Comparison of ENCODE assay signal across 8 cellular contexts in the genomic region with DNA sequence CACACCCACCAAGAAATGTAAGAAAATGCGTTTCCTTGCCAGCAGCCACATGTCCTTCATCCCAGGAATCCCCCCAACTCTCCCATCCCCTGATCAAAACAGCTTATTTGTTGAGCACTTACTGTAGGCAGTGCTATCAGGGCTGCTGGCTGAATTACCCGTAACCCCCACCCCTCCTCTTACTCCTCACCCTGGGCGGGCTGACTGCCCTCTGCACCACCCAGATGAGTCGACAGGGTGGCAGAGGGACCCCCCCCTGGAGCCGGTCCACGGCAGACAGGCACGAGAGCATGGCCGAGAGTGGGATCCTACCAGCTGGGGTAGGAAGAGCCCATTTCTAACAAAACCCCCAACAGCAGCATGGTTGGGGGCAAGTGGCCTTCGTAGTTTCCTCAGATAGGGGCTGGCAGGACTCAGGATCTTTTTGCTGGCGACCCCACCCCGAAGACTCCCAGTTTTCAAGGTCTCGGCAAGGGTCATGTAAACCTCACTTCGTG. TPM values are rescaled to one million over a fixed set of nuclear protein-coding genes. Genes with fewer than 3 reads are reported as not detected.
DNase-seq lines count a peak whose midpoint lies in the region; ATAC-seq and FAIRE-seq lines count a peak whose summit lies in the region.

No MANE protein-coding gene starts in this region.

- H3K36me3 Mint-ChIP-seq in activated T-helper 1 cell treated with anti-CD3 and anti-CD28 coated beads, Interleukin-12 subunit alpha, Interleukin-12 subunit beta, Interleukin-2, Interleukin-4 antibody, amounts not matched to agents 30 ng/mL and 10 ng/mL and 1 ng/mL, durations not matched to agents 14 hours and 24 hours and 36 hours (ENCODE audit: low read depth): peaks cover 32% of the 10 kb centered on the region

- 1 to 2% (median 1%) methylated on average over 13 of the region's 13 CpGs for WGBS in small intestine, 3 donors

- H3K27ac Mint-ChIP-seq in activated T-helper 1 cell treated with anti-CD3 and anti-CD28 coated beads, Interleukin-12 subunit alpha, Interleukin-12 subunit beta, Interleukin-2, Interleukin-4 antibody, amounts not matched to agents 30 ng/mL and 10 ng/mL and 1 ng/mL, durations not matched to agents 14 hours and 24 hours and 36 hours: peak overlapping the region; percentile 91

- H3K4me3 ChIP-seq in BLaER1 treated with 17β-estradiol and CSF1 and Interleukin-3, amounts not matched to agents 10 nM and 100 nM: peak overlapping the region in 8 of 10 experiments; percentile 14 to 93 (median 82); a peak in 10 of 20 replicates
- H3K4me3 ChIP-seq in small intestine (ENCODE audit: low read depth in 1 of 2, low read length in 2 of 2): peak overlapping the region in 1 of 2 donors; percentile 1

- H3K9ac ChIP-seq in BLaER1 treated with 17β-estradiol and CSF1 and Interleukin-3, amounts not matched to agents 10 nM and 100 nM: peak overlapping the region; percentile 61 to 100 (median 81); a peak in 20 of 22 replicates

- no peaks in the 10 kb centered on the region for H3K27me3 ChIP-seq in BLaER1 treated with 17β-estradiol and CSF1 and Interleukin-3, amounts not matched to agents 10 nM and 100 nM
- no peaks in the 10 kb centered on the region for H3K27me3 ChIP-seq in small intestine (ENCODE audit: control insufficient read depth in 2 of 2, insufficient read depth in 2 of 2, low read length in 2 of 2)

- peak overlapping the region; percentile 18 to 99 (median 83); a peak in 21 of 22 replicates for H3K27ac ChIP-seq in BLaER1 treated with 17β-estradiol and CSF1 and Interleukin-3, amounts not matched to agents 10 nM and 100 nM
- H3K27ac ChIP-seq in small intestine (ENCODE audit: low read depth in 1 of 2, low read length in 1 of 2): peak overlapping the region; percentile 69 to 89

- peak overlapping the region; percentile 96 for H3K4me3 Mint-ChIP-seq in activated T-helper 1 cell treated with anti-CD3 and anti-CD28 coated beads, Interleukin-12 subunit alpha, Interleukin-12 subunit beta, Interleukin-2, Interleukin-4 antibody, amounts not matched to agents 30 ng/mL and 10 ng/mL and 1 ng/mL, durations not matched to agents 14 hours and 24 hours and 36 hours

- no peaks in the 10 kb centered on the region for H3K9me3 Mint-ChIP-seq in activated T-helper 1 cell treated with anti-CD3 and anti-CD28 coated beads, Interleukin-12 subunit alpha, Interleukin-12 subunit beta, Interleukin-2, Interleukin-4 antibody, amounts not matched to agents 30 ng/mL and 10 ng/mL and 1 ng/mL, durations not matched to agents 14 hours and 24 hours and 36 hours

- H3K27me3 Mint-ChIP-seq in activated T-helper 1 cell treated with anti-CD3 and anti-CD28 coated beads, Interleukin-12 subunit alpha, Interleukin-12 subunit beta, Interleukin-2, Interleukin-4 antibody, amounts not matched to agents 30 ng/mL and 10 ng/mL and 1 ng/mL, durations not matched to agents 14 hours and 24 hours and 36 hours (ENCODE audit: insufficient read depth): peaks cover 2% of the 10 kb centered on the region

- peaks cover 38 to 64% (median 50%) of the 10 kb centered on the region in 11 experiments for H4K20me1 ChIP-seq in BLaER1 treated with 17β-estradiol and CSF1 and Interleukin-3, amounts not matched to agents 10 nM and 100 nM

- H3K4me1 ChIP-seq in BLaER1 treated with 17β-estradiol and CSF1 and Interleukin-3, amounts not matched to agents 10 nM and 100 nM: peaks cover 80 to 98% (median 88%) of the 10 kb centered on the region in 10 experiments
- peaks cover 2 to 9% of the 10 kb centered on the region in 2 donors for H3K4me1 ChIP-seq in small intestine (ENCODE audit: control insufficient read depth in 2 of 2, insufficient read depth in 1 of 2, low read depth in 1 of 2, low read length in 1 of 2)

- ATAC-seq in HG02852 (IDR thresholded peaks at IDR 0.05; ENCODE audit: unreplicated experiment) (peak; percentile 1), left cardiac atrium (peak; percentile 1 to 4), GM21529 (IDR thresholded peaks at IDR 0.05; ENCODE audit: unreplicated experiment) (no peak), HG02840 (IDR thresholded peaks at IDR 0.05; ENCODE audit: low FRiP score, unreplicated experiment) (no peak)

- H3K4me1 Mint-ChIP-seq in activated T-helper 1 cell treated with anti-CD3 and anti-CD28 coated beads, Interleukin-12 subunit alpha, Interleukin-12 subunit beta, Interleukin-2, Interleukin-4 antibody, amounts not matched to agents 30 ng/mL and 10 ng/mL and 1 ng/mL, durations not matched to agents 14 hours and 24 hours and 36 hours (ENCODE audit: low read depth): peaks cover 60% of the 10 kb centered on the region

- no peaks in the 10 kb centered on the region for H3K9me3 ChIP-seq in BLaER1 treated with 17β-estradiol and CSF1 and Interleukin-3, amounts not matched to agents 10 nM and 100 nM (replicated peaks in 1 of 11)
- no peaks in the 10 kb centered on the region for H3K9me3 ChIP-seq in small intestine (ENCODE audit: control insufficient read depth, low read depth)

- DNase-seq in activated T-helper 1 cell treated with anti-CD3 and anti-CD28 coated beads, Interleukin-12 subunit alpha, Interleukin-12 subunit beta, Interleukin-2, Interleukin-4 antibody, amounts not matched to agents 30 ng/mL and 10 ng/mL and 1 ng/mL, durations not matched to agents 14 hours and 24 hours and 36 hours (ENCODE audit: low spot score): no peak
- DNase-seq in left cardiac atrium (no peak), small intestine (no peak), hepatic stellate cell (ENCODE audit: low spot score) (no peak)

- intact Hi-C loops in activated T-helper 1 cell treated with anti-CD3 and anti-CD28 coated beads, Interleukin-12 subunit alpha, Interleukin-12 subunit beta, Interleukin-2, Interleukin-4 antibody, amounts not matched to agents 30 ng/mL and 10 ng/mL and 1 ng/mL, durations not matched to agents 14 hours and 24 hours and 36 hours (cut with micrococcal nuclease): loop anchor here (1.0 to 5.0 kb wide), 14 partner anchors 9 to 442 kb away; partner anchors contain the start of genes ANAPC5, DIABLO, PSMD9 and TMEM120B
- intact Hi-C loops in left cardiac atrium (cut with DNase I): loop anchor here (1.0 to 5.0 kb wide), 3 partner anchors 18 to 97 kb away; partner anchors contain the start of gene PSMD9 (in 1 of the 2)

- FAIRE-seq in small intestine (lab: Jason Lieb, UNC): no peak

- peak overlapping the region; percentile 82 to 100 (median 95) for H3K4me2 ChIP-seq in BLaER1 treated with 17β-estradiol and CSF1 and Interleukin-3, amounts not matched to agents 10 nM and 100 nM

- H3K36me3 ChIP-seq in BLaER1 treated with 17β-estradiol and CSF1 and Interleukin-3, amounts not matched to agents 10 nM and 100 nM: peaks cover 12 to 42% (median 35%) of the 10 kb centered on the region in 11 experiments; a peak in 18 of 22 replicates
- peaks cover 2% of the 10 kb centered on the region in 2 donors for H3K36me3 ChIP-seq in small intestine (ENCODE audit: control insufficient read depth in 2 of 2, insufficient read depth in 2 of 2, low read length in 2 of 2)

RNA-seq across cellular contexts. Expression of gene RHOF, which starts 1.1 kb away (rescaled TPM):
- total RNA-seq in activated T-helper 1 cell treated with anti-CD3 and anti-CD28 coated beads, Interleukin-12 subunit alpha, Interleukin-12 subunit beta, Interleukin-2, Interleukin-4 antibody, amounts not matched to agents 30 ng/mL and 10 ng/mL and 1 ng/mL, durations not matched to agents 14 hours and 24 hours and 36 hours: 111 and 112 TPM in 2 replicates
- 10 to 100 TPM; 14.7 to 25.1 TPM for total RNA-seq in left cardiac atrium
- polyA plus RNA-seq in small intestine: 10 to 100 TPM; 13.3 to 75.9 (median 44.5) TPM

RNA-seq across cellular contexts. Expression of gene SETD1B, which starts 9.2 kb away (rescaled TPM):
- total RNA-seq in activated T-helper 1 cell treated with anti-CD3 and anti-CD28 coated beads, Interleukin-12 subunit alpha, Interleukin-12 subunit beta, Interleukin-2, Interleukin-4 antibody, amounts not matched to agents 30 ng/mL and 10 ng/mL and 1 ng/mL, durations not matched to agents 14 hours and 24 hours and 36 hours: 32.0 and 33.0 TPM in 2 replicates
- 10 to 100 TPM in 1 of 2 donors, 1 to 10 TPM in 1; 9.3 to 11.9 TPM for total RNA-seq in left cardiac atrium
- 1 to 10 TPM; 3.6 to 9.4 (median 3.8) TPM for polyA plus RNA-seq in small intestine

Comparison
In these comparisons a context has a peak if more than half of its experiments do, and no peak if none do; other contexts are left out.
1. ATAC-seq: peak in HG02852 (single experiment) and left cardiac atrium (2 of 2); none in GM21529 (single experiment) and HG02840 (single experiment).